Comparison of ENCODE assay signal across 8 cellular contexts in genomic region chr14:23578560-23579310, GRCh38. TPM values are rescaled to one million over a fixed set of nuclear protein-coding genes. Genes with fewer than 3 reads are reported as not detected.
DNase-seq lines count a peak whose midpoint lies in the region; ATAC-seq, FAIRE-seq and TF ChIP-seq lines count a peak whose summit lies in the region.

JPH4 (minus strand) TSS chr14:23578790; CDS start chr14:23577453, 1,337 bp downstream.

- TF ChIP-seq CTCF in GM12865 (IDR thresholded peaks at IDR 0.05; ENCODE audit: insufficient read depth, low read depth, low read length, missing control alignments): no peak

- FAIRE-seq in frontal cortex (lab: Jason Lieb, UNC): no peak

- peak within 1 kb of the TSS; percentile 50 for H3K4me3 ChIP-seq in GM12865 (ENCODE audit: low read depth, low read length)

- DNase-seq in GM12865 (ENCODE audit: low read depth) (no peak), NCI-H510A (lab: John Stamatoyannopoulos, UW) (peak; percentile 15), frontal cortex (ENCODE audit: low spot score in 2 of 2) (peak; percentile 59 to 63), posterior cingulate gyrus (peak in 8 of 10 donors; percentile 69 to 98 (median 81)), kidney tubule cell (ENCODE audit: low spot score) (no peak)

- intact Hi-C loops in posterior cingulate gyrus (cut with DNase I): no loop called here

- ATAC-seq in GM21367 (IDR thresholded peaks at IDR 0.05; ENCODE audit: unreplicated experiment): no peak
- no peak for ATAC-seq in HG02642 (IDR thresholded peaks at IDR 0.05; ENCODE audit: poor library complexity, unreplicated experiment)
- ATAC-seq in GM19351 (IDR thresholded peaks at IDR 0.05; ENCODE audit: unreplicated experiment): no peak

RNA-seq across cellular contexts. Expression of gene JPH4, which starts in this region (rescaled TPM):
- total RNA-seq in frontal cortex: 32.2 TPM

Comparison
In these comparisons a context has a peak if more than half of its experiments do, and no peak if none do; other contexts are left out.
1. DNase-seq: peak in NCI-H510A (single experiment), frontal cortex (2 of 2) and posterior cingulate gyrus (8 of 10); none in GM12865 (single experiment) and kidney tubule cell (single experiment).